ENCODE assay signal across 2 cellular contexts in genomic region chr5:5363045-5363444, GRCh38.
TF ChIP-seq lines count a peak whose summit lies in the region.

No MANE protein-coding gene starts in this region.

TF ChIP-seq in HepG2, 621 proteins besides CTCF, POLR2A, EP300 and RAD21:
- TF ChIP-seq, protein P1, sequence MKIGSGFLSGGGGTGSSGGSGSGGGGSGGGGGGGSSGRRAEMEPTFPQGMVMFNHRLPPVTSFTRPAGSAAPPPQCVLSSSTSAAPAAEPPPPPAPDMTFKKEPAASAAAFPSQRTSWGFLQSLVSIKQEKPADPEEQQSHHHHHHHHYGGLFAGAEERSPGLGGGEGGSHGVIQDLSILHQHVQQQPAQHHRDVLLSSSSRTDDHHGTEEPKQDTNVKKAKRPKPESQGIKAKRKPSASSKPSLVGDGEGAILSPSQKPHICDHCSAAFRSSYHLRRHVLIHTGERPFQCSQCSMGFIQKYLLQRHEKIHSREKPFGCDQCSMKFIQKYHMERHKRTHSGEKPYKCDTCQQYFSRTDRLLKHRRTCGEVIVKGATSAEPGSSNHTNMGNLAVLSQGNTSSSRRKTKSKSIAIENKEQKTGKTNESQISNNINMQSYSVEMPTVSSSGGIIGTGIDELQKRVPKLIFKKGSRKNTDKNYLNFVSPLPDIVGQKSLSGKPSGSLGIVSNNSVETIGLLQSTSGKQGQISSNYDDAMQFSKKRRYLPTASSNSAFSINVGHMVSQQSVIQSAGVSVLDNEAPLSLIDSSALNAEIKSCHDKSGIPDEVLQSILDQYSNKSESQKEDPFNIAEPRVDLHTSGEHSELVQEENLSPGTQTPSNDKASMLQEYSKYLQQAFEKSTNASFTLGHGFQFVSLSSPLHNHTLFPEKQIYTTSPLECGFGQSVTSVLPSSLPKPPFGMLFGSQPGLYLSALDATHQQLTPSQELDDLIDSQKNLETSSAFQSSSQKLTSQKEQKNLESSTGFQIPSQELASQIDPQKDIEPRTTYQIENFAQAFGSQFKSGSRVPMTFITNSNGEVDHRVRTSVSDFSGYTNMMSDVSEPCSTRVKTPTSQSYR (CRISPR knock-in tag; IDR thresholded peaks at IDR 0.05; ENCODE audit: borderline replicate concordance) = peak; percentile 32; the same call in 1 of the 2 replicates
- TF ChIP-seq ZNF263 (CRISPR knock-in tag; IDR thresholded peaks at IDR 0.05) (0 out of 2 replicates have a peak, but pooled peaks have one; percentile 55), RBAK (CRISPR knock-in tag; IDR thresholded peaks at IDR 0.05) (no peak), ZNF724P (CRISPR knock-in tag; IDR thresholded peaks at IDR 0.05; ENCODE audit: borderline replicate concordance) (no peak), ZBTB21 (CRISPR knock-in tag; IDR thresholded peaks at IDR 0.05) (0 out of 2 replicates have a peak, but pooled peaks have one; percentile 27)
- TF ChIP-seq, protein P2, sequence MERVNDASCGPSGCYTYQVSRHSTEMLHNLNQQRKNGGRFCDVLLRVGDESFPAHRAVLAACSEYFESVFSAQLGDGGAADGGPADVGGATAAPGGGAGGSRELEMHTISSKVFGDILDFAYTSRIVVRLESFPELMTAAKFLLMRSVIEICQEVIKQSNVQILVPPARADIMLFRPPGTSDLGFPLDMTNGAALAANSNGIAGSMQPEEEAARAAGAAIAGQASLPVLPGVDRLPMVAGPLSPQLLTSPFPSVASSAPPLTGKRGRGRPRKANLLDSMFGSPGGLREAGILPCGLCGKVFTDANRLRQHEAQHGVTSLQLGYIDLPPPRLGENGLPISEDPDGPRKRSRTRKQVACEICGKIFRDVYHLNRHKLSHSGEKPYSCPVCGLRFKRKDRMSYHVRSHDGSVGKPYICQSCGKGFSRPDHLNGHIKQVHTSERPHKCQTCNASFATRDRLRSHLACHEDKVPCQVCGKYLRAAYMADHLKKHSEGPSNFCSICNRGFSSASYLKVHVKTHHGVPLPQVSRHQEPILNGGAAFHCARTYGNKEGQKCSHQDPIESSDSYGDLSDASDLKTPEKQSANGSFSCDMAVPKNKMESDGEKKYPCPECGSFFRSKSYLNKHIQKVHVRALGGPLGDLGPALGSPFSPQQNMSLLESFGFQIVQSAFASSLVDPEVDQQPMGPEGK (CRISPR knock-in tag; IDR thresholded peaks at IDR 0.05) = peak; percentile 86
- TF ChIP-seq, protein P3, sequence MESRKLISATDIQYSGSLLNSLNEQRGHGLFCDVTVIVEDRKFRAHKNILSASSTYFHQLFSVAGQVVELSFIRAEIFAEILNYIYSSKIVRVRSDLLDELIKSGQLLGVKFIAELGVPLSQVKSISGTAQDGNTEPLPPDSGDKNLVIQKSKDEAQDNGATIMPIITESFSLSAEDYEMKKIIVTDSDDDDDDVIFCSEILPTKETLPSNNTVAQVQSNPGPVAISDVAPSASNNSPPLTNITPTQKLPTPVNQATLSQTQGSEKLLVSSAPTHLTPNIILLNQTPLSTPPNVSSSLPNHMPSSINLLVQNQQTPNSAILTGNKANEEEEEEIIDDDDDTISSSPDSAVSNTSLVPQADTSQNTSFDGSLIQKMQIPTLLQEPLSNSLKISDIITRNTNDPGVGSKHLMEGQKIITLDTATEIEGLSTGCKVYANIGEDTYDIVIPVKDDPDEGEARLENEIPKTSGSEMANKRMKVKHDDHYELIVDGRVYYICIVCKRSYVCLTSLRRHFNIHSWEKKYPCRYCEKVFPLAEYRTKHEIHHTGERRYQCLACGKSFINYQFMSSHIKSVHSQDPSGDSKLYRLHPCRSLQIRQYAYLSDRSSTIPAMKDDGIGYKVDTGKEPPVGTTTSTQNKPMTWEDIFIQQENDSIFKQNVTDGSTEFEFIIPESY (CRISPR knock-in tag; IDR thresholded peaks at IDR 0.05) = peak; percentile 57; the same call in 1 of the 2 replicates

TF ChIP-seq in SK-N-SH, 30 proteins besides CTCF, POLR2A, EP300 and RAD21 (continued from another document):
- no peak for TF ChIP-seq REST (IDR thresholded peaks at IDR 0.05; ENCODE audit: low read depth, low read length)
- TF ChIP-seq, protein P3 (IDR thresholded peaks at IDR 0.05; ENCODE audit: borderline replicate concordance, low read depth) = no peak
- TF ChIP-seq GABPA (IDR thresholded peaks at IDR 0.05; ENCODE audit: low read depth) = no peak
- TF ChIP-seq NFIC (IDR thresholded peaks at IDR 0.05; ENCODE audit: borderline replicate concordance) = no peak
